22 cellular contexts compared by ENCODE assay signal in the genomic region with DNA sequence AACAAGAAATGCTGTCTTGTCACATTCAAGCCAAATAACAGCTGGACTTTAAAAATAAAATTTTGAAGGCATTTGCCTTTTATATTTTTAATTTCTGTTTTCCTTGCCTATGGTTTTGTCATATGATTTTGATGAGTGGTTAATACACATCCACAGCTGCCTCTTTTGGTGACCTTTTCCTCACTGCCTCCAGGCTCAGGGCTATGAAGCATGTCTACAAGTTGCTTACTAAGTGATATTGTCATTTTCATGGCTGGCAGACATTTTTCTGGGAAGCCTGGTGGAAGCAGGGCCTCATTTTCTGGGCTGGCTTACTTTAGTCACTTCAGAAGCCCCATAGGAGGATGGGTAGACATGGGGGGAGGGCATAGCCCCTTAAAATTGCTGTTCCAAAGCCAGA.
"Had no signal": no experiment of that assay in that cellular context is flagged by ENCODE, and none has a peak within 500 bp of the region (broad histone marks: within the 10 kb centered on the region; RNA-seq: fewer than 3 reads in every experiment).

No MANE protein-coding gene starts in this region.

- H3K27ac ChIP-seq: brain microvascular endothelial cell, heart right ventricle, skin epidermis, stomach had no signal

- H3K27me3 Mint-ChIP-seq: activated CD4-positive, alpha-beta memory T cell treated with anti-CD3 and anti-CD28 coated beads, Interleukin-2, amount 10 ng/mL, durations not matched to agents 7 days and 5 days; activated T-cell treated with anti-CD3 and anti-CD28 coated beads, Interleukin-2, amount 50 U/mL, for 24 hours had no signal

- H3K27ac Mint-ChIP-seq: activated CD4-positive, alpha-beta memory T cell treated with anti-CD3 and anti-CD28 coated beads, Interleukin-2, amount 10 ng/mL, durations not matched to agents 7 days and 5 days; activated T-cell treated with anti-CD3 and anti-CD28 coated beads, Interleukin-2, amount 50 U/mL, for 24 hours; activated T-helper 2 cell treated with anti-CD3 and anti-CD28 coated beads, Interferon-gamma antibody, Interleukin-2, Interleukin-4, amounts not matched to agents 10 μg/mL and 5 μg/mL and 100 μg/mL, durations not matched to agents 14 hours and 24 hours and 36 hours; immature natural killer cell; natural killer cell; T-helper 2 cell treated with Interferon-gamma antibody and Interleukin-4, amounts not matched to agents 5 μg/mL and 100 μg/mL, for 36 hours; type B pancreatic cell had no signal

- H3K4me3 Mint-ChIP-seq: activated CD4-positive, alpha-beta memory T cell treated with anti-CD3 and anti-CD28 coated beads, Interleukin-2, amount 10 ng/mL, durations not matched to agents 7 days and 5 days; activated T-cell treated with anti-CD3 and anti-CD28 coated beads, Interleukin-2, amount 50 U/mL, for 24 hours; immature natural killer cell; natural killer cell; T-helper 2 cell treated with Interferon-gamma antibody and Interleukin-4, amounts not matched to agents 5 μg/mL and 100 μg/mL, for 36 hours; type B pancreatic cell had no signal

- H3K9me3 Mint-ChIP-seq: activated CD4-positive, alpha-beta memory T cell treated with anti-CD3 and anti-CD28 coated beads, Interleukin-2, amount 10 ng/mL, durations not matched to agents 7 days and 5 days; activated T-helper 2 cell treated with anti-CD3 and anti-CD28 coated beads, Interferon-gamma antibody, Interleukin-2, Interleukin-4, amounts not matched to agents 10 μg/mL and 5 μg/mL and 100 μg/mL, durations not matched to agents 14 hours and 24 hours and 36 hours; T-helper 2 cell treated with Interferon-gamma antibody and Interleukin-4, amounts not matched to agents 5 μg/mL and 100 μg/mL, for 36 hours; type B pancreatic cell had no signal

- H3K9ac ChIP-seq: SK-N-SH had no signal

- H3K4me1 Mint-ChIP-seq: activated CD4-positive, alpha-beta memory T cell treated with anti-CD3 and anti-CD28 coated beads, Interleukin-2, amount 10 ng/mL, durations not matched to agents 7 days and 5 days; natural killer cell had no signal

- H3K36me3 Mint-ChIP-seq: immature natural killer cell, natural killer cell had no signal

- H3K4me1 ChIP-seq: stomach had no signal

- DNase-seq: activated CD4-positive, alpha-beta memory T cell treated with anti-CD3 and anti-CD28 coated beads, Interleukin-2, amount 10 ng/mL, durations not matched to agents 7 days and 5 days; activated CD4-positive, alpha-beta T cell treated with anti-CD3 and anti-CD28 coated beads for 48 hours; activated CD4-positive, CD25-positive, alpha-beta regulatory T cell; activated naive CD4-positive, alpha-beta T cell treated with Interleukin-2 at 50 U/mL for 16 hours; activated T-cell treated with anti-CD3 and anti-CD28 coated beads, Interleukin-2, amount 50 U/mL, for 24 hours; aorta; brain microvascular endothelial cell; cortex of kidney; heart right ventricle; immature natural killer cell; mesendoderm; natural killer cell; posterior cingulate gyrus; SK-N-SH; stimulated activated CD4-positive, alpha-beta T cell treated with anti-CD3 and anti-CD28 coated beads, Interleukin-4, amount 100 ng/mL, for 1 hour; stomach had no signal

- H3K4me2 ChIP-seq: SK-N-SH had no signal

- H3K9me3 ChIP-seq: heart right ventricle, SK-N-SH, stomach had no signal

- ATAC-seq: natural killer cell had no signal

- H3K36me3 ChIP-seq: brain microvascular endothelial cell, stomach had no signal

- FAIRE-seq: endometrium, TTC549 had no signal

- H3K4me3 ChIP-seq: heart right ventricle, skin epidermis, stomach had no signal

- H3K27me3 ChIP-seq: brain microvascular endothelial cell, heart right ventricle, stomach had no signal
